In genomic region chr2:128309341-128310093, GRCh38 we compare ENCODE assay signal across 1 cellular context.
A peak's percentile ranks its signal among the peaks of the same experiment; 100 is the strongest.
TF ChIP-seq lines count a peak whose summit lies in the region.

No MANE protein-coding gene starts in this region.

TF ChIP-seq in HepG2, 621 proteins besides CTCF, POLR2A, EP300 and RAD21 (continued from another document and continues in another):
- TF ChIP-seq ZBTB40 (IDR thresholded peaks at IDR 0.05): no peak
- TF ChIP-seq ZBTB40 (CRISPR knock-in tag; IDR thresholded peaks at IDR 0.05): peak; percentile 96
- TF ChIP-seq, protein P1, sequence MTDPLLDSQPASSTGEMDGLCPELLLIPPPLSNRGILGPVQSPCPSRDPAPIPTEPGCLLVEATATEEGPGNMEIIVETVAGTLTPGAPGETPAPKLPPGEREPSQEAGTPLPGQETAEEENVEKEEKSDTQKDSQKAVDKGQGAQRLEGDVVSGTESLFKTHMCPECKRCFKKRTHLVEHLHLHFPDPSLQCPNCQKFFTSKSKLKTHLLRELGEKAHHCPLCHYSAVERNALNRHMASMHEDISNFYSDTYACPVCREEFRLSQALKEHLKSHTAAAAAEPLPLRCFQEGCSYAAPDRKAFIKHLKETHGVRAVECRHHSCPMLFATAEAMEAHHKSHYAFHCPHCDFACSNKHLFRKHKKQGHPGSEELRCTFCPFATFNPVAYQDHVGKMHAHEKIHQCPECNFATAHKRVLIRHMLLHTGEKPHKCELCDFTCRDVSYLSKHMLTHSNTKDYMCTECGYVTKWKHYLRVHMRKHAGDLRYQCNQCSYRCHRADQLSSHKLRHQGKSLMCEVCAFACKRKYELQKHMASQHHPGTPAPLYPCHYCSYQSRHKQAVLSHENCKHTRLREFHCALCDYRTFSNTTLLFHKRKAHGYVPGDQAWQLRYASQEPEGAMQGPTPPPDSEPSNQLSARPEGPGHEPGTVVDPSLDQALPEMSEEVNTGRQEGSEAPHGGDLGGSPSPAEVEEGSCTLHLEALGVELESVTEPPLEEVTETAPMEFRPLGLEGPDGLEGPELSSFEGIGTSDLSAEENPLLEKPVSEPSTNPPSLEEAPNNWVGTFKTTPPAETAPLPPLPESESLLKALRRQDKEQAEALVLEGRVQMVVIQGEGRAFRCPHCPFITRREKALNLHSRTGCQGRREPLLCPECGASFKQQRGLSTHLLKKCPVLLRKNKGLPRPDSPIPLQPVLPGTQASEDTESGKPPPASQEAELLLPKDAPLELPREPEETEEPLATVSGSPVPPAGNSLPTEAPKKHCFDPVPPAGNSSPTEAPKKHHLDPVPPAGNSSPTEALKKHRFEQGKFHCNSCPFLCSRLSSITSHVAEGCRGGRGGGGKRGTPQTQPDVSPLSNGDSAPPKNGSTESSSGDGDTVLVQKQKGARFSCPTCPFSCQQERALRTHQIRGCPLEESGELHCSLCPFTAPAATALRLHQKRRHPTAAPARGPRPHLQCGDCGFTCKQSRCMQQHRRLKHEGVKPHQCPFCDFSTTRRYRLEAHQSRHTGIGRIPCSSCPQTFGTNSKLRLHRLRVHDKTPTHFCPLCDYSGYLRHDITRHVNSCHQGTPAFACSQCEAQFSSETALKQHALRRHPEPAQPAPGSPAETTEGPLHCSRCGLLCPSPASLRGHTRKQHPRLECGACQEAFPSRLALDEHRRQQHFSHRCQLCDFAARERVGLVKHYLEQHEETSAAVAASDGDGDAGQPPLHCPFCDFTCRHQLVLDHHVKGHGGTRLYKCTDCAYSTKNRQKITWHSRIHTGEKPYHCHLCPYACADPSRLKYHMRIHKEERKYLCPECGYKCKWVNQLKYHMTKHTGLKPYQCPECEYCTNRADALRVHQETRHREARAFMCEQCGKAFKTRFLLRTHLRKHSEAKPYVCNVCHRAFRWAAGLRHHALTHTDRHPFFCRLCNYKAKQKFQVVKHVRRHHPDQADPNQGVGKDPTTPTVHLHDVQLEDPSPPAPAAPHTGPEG (CRISPR knock-in tag; IDR thresholded peaks at IDR 0.05): peak; percentile 99
- peak; percentile 72 for TF ChIP-seq IKZF4 (CRISPR knock-in tag; IDR thresholded peaks at IDR 0.05; ENCODE audit: borderline replicate concordance, low read depth, not compliant biosample characterization)
- peak; percentile 98 for TF ChIP-seq ZNF280B (CRISPR knock-in tag; IDR thresholded peaks at IDR 0.05; ENCODE audit: borderline replicate concordance)
- peak; percentile 93; the same call in 1 of the 2 replicates for TF ChIP-seq HMG20B (CRISPR knock-in tag; conservative IDR thresholded peaks at IDR 0.05)
- TF ChIP-seq SPEN (CRISPR knock-in tag; IDR thresholded peaks at IDR 0.05; ENCODE audit: low read depth): peak; percentile 95
- TF ChIP-seq ZNF430 (CRISPR knock-in tag; IDR thresholded peaks at IDR 0.05): peak; percentile 100
- TF ChIP-seq TGIF2 (CRISPR knock-in tag; IDR thresholded peaks at IDR 0.05): peak; percentile 99
- TF ChIP-seq CHD2 (IDR thresholded peaks at IDR 0.05; ENCODE audit: low read depth, low read length): 0 out of 2 replicates have a peak, but pooled peaks have one; percentile 9
- peak; percentile 95; the same call in 1 of the 2 replicates for TF ChIP-seq ZNF569 (CRISPR knock-in tag; IDR thresholded peaks at IDR 0.05; ENCODE audit: borderline replicate concordance)
- TF ChIP-seq LCORL (IDR thresholded peaks at IDR 0.05): no peak
- TF ChIP-seq LCORL (CRISPR knock-in tag; IDR thresholded peaks at IDR 0.05): peak; percentile 94
- 0 out of 2 replicates have a peak, but pooled peaks have one; percentile 51 for TF ChIP-seq FIP1L1 (IDR thresholded peaks at IDR 0.05; ENCODE audit: borderline replicate concordance, insufficient read depth, low read depth, low read length)
- peak; percentile 97 for TF ChIP-seq NCOA2 (CRISPR knock-in tag; IDR thresholded peaks at IDR 0.05)
- TF ChIP-seq HES4 (CRISPR knock-in tag; IDR thresholded peaks at IDR 0.05; ENCODE audit: borderline replicate concordance): peak; percentile 95
- 0 out of 2 replicates have a peak, but pooled peaks have one; percentile 86 for TF ChIP-seq DMTF1 (CRISPR knock-in tag; IDR thresholded peaks at IDR 0.05)
- peak; percentile 70 for TF ChIP-seq PHF20 (CRISPR knock-in tag; IDR thresholded peaks at IDR 0.05)
- TF ChIP-seq POGK (CRISPR knock-in tag; conservative IDR thresholded peaks at IDR 0.05): peak; percentile 98
- peak; percentile 87; the same call in 1 of the 2 replicates for TF ChIP-seq ZNF670 (CRISPR knock-in tag; IDR thresholded peaks at IDR 0.05; ENCODE audit: borderline replicate concordance)
- peak; percentile 70; the same call in 1 of the 2 replicates for TF ChIP-seq ETS1 (CRISPR knock-in tag; IDR thresholded peaks at IDR 0.05)
- TF ChIP-seq, protein P2, sequence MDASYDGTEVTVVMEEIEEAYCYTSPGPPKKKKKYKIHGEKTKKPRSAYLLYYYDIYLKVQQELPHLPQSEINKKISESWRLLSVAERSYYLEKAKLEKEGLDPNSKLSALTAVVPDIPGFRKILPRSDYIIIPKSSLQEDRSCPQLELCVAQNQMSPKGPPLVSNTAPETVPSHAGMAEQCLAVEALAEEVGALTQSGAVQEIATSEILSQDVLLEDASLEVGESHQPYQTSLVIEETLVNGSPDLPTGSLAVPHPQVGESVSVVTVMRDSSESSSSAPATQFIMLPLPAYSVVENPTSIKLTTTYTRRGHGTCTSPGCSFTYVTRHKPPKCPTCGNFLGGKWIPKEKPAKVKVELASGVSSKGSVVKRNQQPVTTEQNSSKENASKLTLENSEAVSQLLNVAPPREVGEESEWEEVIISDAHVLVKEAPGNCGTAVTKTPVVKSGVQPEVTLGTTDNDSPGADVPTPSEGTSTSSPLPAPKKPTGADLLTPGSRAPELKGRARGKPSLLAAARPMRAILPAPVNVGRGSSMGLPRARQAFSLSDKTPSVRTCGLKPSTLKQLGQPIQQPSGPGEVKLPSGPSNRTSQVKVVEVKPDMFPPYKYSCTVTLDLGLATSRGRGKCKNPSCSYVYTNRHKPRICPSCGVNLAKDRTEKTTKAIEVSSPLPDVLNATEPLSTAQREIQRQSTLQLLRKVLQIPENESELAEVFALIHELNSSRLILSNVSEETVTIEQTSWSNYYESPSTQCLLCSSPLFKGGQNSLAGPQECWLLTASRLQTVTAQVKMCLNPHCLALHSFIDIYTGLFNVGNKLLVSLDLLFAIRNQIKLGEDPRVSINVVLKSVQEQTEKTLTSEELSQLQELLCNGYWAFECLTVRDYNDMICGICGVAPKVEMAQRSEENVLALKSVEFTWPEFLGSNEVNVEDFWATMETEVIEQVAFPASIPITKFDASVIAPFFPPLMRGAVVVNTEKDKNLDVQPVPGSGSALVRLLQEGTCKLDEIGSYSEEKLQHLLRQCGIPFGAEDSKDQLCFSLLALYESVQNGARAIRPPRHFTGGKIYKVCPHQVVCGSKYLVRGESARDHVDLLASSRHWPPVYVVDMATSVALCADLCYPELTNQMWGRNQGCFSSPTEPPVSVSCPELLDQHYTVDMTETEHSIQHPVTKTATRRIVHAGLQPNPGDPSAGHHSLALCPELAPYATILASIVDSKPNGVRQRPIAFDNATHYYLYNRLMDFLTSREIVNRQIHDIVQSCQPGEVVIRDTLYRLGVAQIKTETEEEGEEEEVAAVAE (CRISPR knock-in tag; IDR thresholded peaks at IDR 0.05; ENCODE audit: borderline replicate concordance): peak; percentile 81; the same call in 1 of the 2 replicates
